In genomic region chr17:4008082-4008435, GRCh38 we compare ENCODE assay signal across 22 cellular contexts. TPM values are rescaled to one million over a fixed set of nuclear protein-coding genes. Genes with fewer than 3 reads are reported as not detected.
DNase-seq lines count a peak whose midpoint lies in the region; ATAC-seq, FAIRE-seq and TF ChIP-seq lines count a peak whose summit lies in the region.
"Had no signal": no experiment of that assay in that cellular context is flagged by ENCODE, and none has a peak within 500 bp of the region (broad histone marks: within the 10 kb centered on the region; RNA-seq: fewer than 3 reads in every experiment).

No MANE protein-coding gene starts in this region.

- no peak for TF ChIP-seq RAD21 in A549 (conservative IDR thresholded peaks at IDR 0.05 in 1 of 2, IDR thresholded peaks at IDR 0.05 in 1 of 2)

- H3K4me1 Mint-ChIP-seq in GM23338 (peaks cover 33% of the 10 kb centered on the region), natural killer cell (peaks cover 0 to 12% of the 10 kb centered on the region in 2 donors)
- peaks cover 6% of the 10 kb centered on the region for H3K4me1 Mint-ChIP-seq in activated CD4-positive, alpha-beta T cell treated with anti-CD3 and anti-CD28 coated beads for 36 hours

- CTCF ChIA-PET in A549 (lab: Yijun Ruan, JAX): interaction anchor here (0.6 to 11.9 kb wide), 13 partner anchors 9 to 273 kb away, joined by 3 to 166 read pairs (median 8); partner anchors contain the start of gene P2RX1
- CTCF ChIA-PET in activated CD4-positive, alpha-beta T cell treated with anti-CD3 and anti-CD28 coated beads for 36 hours (lab: Charles Lee): interaction anchor here (0.8 to 2.3 kb wide), 3 partner anchors 45 to 96 kb away, joined by 3 to 11 read pairs (median 3); no protein-coding TSS in a partner anchor

- no peak for TF ChIP-seq EP300 in A549 (IDR thresholded peaks at IDR 0.05)
- TF ChIP-seq EP300 in upper lobe of left lung (IDR thresholded peaks at IDR 0.05): no peak

- 0 out of 3 replicates have a peak, but pooled peaks have one; percentile 20 for TF ChIP-seq CTCF in A549 (IDR thresholded peaks at IDR 0.05)
- TF ChIP-seq CTCF in GM23338 (conservative IDR thresholded peaks at IDR 0.05; ENCODE audit: low read depth in 2 of 2): peak; percentile 55 to 69
- peak; percentile 33; the same call in 1 of the 2 replicates for TF ChIP-seq CTCF in WERI-Rb-1 (IDR thresholded peaks at IDR 0.05; ENCODE audit: low read depth, low read length)
- peak; percentile 5 for TF ChIP-seq CTCF in hepatocyte (IDR thresholded peaks at IDR 0.05; ENCODE audit: poor library complexity)
- TF ChIP-seq CTCF in natural killer cell (IDR thresholded peaks at IDR 0.05): no peak
- no peak for TF ChIP-seq CTCF in upper lobe of left lung (IDR thresholded peaks at IDR 0.05)

- peaks cover 12% of the 10 kb centered on the region for H3K36me3 Mint-ChIP-seq in GM23338 (ENCODE audit: low read depth)
- no peaks in the 10 kb centered on the region for H3K36me3 Mint-ChIP-seq in natural killer cell
- H3K36me3 Mint-ChIP-seq in activated CD4-positive, alpha-beta T cell treated with anti-CD3 and anti-CD28 coated beads for 36 hours (ENCODE audit: low read depth): peaks cover 22% of the 10 kb centered on the region

- H4K20me1 ChIP-seq in GM23338 (replicated peaks; ENCODE audit: insufficient read depth) (no peaks in the 10 kb centered on the region), hepatocyte (ENCODE audit: insufficient read depth, poor library complexity, severe bottlenecking) (no peaks in the 10 kb centered on the region)

- no peak for FAIRE-seq in A549 (lab: Jason Lieb, UNC)
- FAIRE-seq: bronchial epithelial cell, GM12892, TTC549 had no signal

- DNase-seq in A549 (ENCODE audit: low read depth in 1 of 2, low spot score in 1 of 2) (no peak), GM23338 (ENCODE audit: low spot score) (peak; percentile 41), WERI-Rb-1 (no peak), hepatocyte (ENCODE audit: low spot score) (no peak), natural killer cell (no peak), HuH-7 (ENCODE audit: low spot score) (no peak), upper lobe of left lung (no peak)
- DNase-seq in activated CD4-positive, alpha-beta T cell treated with anti-CD3 and anti-CD28 coated beads for 36 hours: no peak
- DNase-seq: ACHN; activated CD4-positive, alpha-beta T cell treated with anti-CD3 and anti-CD28 coated beads, Interleukin-2, amount 50 U/mL, for 48 hours; activated naive CD8-positive, alpha-beta T cell treated with anti-CD3 and anti-CD28 coated beads for 36 hours; activated T-cell treated with anti-CD3 and anti-CD28 coated beads, Interleukin-2, amount 50 U/mL, for 72 hours; CD8-positive, alpha-beta T cell; hypothalamus; NCI-H82; retina; stimulated activated naive CD8-positive, alpha-beta T cell treated with anti-CD3 and anti-CD28 coated beads, Interleukin-15, amount 100 ng/mL, for 72 hours had no signal

- H2AFZ ChIP-seq in GM23338 (no peak overlapping the region), hepatocyte (no peak overlapping the region)

- WGBS in A549 (ENCODE audit: missing lambda C conversion rate): 70% methylated on average over 6 of the region's 6 CpGs
- 73% methylated on average over 6 of the region's 6 CpGs for whole genome bisulfite sequencing in hepatocyte (ENCODE audit: low lambda C conversion rate, missing lambda C conversion rate)
- 62 to 67% methylated on average over 6 of the region's 6 CpGs for WGBS in upper lobe of left lung, 2 donors

- H3K9me3 Mint-ChIP-seq in GM23338 (no peaks in the 10 kb centered on the region), natural killer cell (no peaks in the 10 kb centered on the region)
- H3K9me3 Mint-ChIP-seq in activated CD4-positive, alpha-beta T cell treated with anti-CD3 and anti-CD28 coated beads for 36 hours (ENCODE audit: low read depth): no peaks in the 10 kb centered on the region
- H3K9me3 Mint-ChIP-seq: activated naive CD8-positive, alpha-beta T cell treated with anti-CD3 and anti-CD28 coated beads for 36 hours; activated T-cell treated with anti-CD3 and anti-CD28 coated beads, Interleukin-2, amount 50 U/mL, for 72 hours; CD8-positive, alpha-beta T cell; mesothelial cell of epicardium; stimulated activated naive CD8-positive, alpha-beta T cell treated with anti-CD3 and anti-CD28 coated beads, Interleukin-15, amount 100 ng/mL, for 72 hours had no signal

- peaks cover 8% of the 10 kb centered on the region; the same call in 2 of the 3 replicates for H3K4me1 ChIP-seq in A549
- peaks cover 10% of the 10 kb centered on the region for H3K4me1 ChIP-seq in GM23338 (ENCODE audit: insufficient read depth)
- H3K4me1 ChIP-seq in hepatocyte (ENCODE audit: insufficient read depth): peaks cover 14% of the 10 kb centered on the region
- H3K4me1 ChIP-seq in upper lobe of left lung: peaks cover 0 to 33% (median 21%) of the 10 kb centered on the region in 4 donors

- H3K36me3 ChIP-seq in GM23338 (ENCODE audit: insufficient read depth) (peaks cover 7% of the 10 kb centered on the region; the same call in 1 of the 2 replicates), WERI-Rb-1 (peaks cover 50% of the 10 kb centered on the region), hepatocyte (replicated peaks; ENCODE audit: insufficient read depth, low read depth) (no peaks in the 10 kb centered on the region), upper lobe of left lung (peaks cover 23 to 74% (median 58%) of the 10 kb centered on the region in 4 donors)

- no peak overlapping the region for H3K4me3 Mint-ChIP-seq in GM23338
- H3K4me3 Mint-ChIP-seq in natural killer cell: no peak overlapping the region
- no peak overlapping the region for H3K4me3 Mint-ChIP-seq in activated CD4-positive, alpha-beta T cell treated with anti-CD3 and anti-CD28 coated beads for 36 hours
- H3K4me3 Mint-ChIP-seq: activated naive CD8-positive, alpha-beta T cell treated with anti-CD3 and anti-CD28 coated beads for 36 hours; activated T-cell treated with anti-CD3 and anti-CD28 coated beads, Interleukin-2, amount 50 U/mL, for 72 hours; CD8-positive, alpha-beta T cell; mesothelial cell of epicardium; stimulated activated naive CD8-positive, alpha-beta T cell treated with anti-CD3 and anti-CD28 coated beads, Interleukin-15, amount 100 ng/mL, for 72 hours had no signal

- ATAC-seq in A549 (no peak), GM23338 (no peak), natural killer cell (no peak), upper lobe of left lung (ENCODE audit: low FRiP score in 2 of 2) (no peak)
- ATAC-seq in activated CD4-positive, alpha-beta T cell treated with anti-CD3 and anti-CD28 coated beads for 36 hours: no peak
- ATAC-seq: activated T-cell treated with anti-CD3 and anti-CD28 coated beads, Interleukin-2, amount 50 U/mL, for 72 hours; CD8-positive, alpha-beta T cell; stimulated activated naive CD8-positive, alpha-beta T cell treated with anti-CD3 and anti-CD28 coated beads, Interleukin-15, amount 100 ng/mL, for 72 hours had no signal

- no peak overlapping the region for H3K27ac Mint-ChIP-seq in GM23338
- no peak overlapping the region for H3K27ac Mint-ChIP-seq in natural killer cell
- no peak overlapping the region for H3K27ac Mint-ChIP-seq in activated CD4-positive, alpha-beta T cell treated with anti-CD3 and anti-CD28 coated beads for 36 hours
- H3K27ac Mint-ChIP-seq: activated naive CD8-positive, alpha-beta T cell treated with anti-CD3 and anti-CD28 coated beads for 36 hours; activated T-cell treated with anti-CD3 and anti-CD28 coated beads, Interleukin-2, amount 50 U/mL, for 72 hours; CD8-positive, alpha-beta T cell; mesothelial cell of epicardium had no signal

- H3K79me2 ChIP-seq in GM23338 (replicated peaks; ENCODE audit: insufficient read depth) (no peaks in the 10 kb centered on the region), hepatocyte (no peaks in the 10 kb centered on the region)

- H3F3A ChIP-seq in GM23338 (replicated peaks; ENCODE audit: low read depth): peaks cover 5% of the 10 kb centered on the region; the same call in 1 of the 2 replicates

- H3K27me3 ChIP-seq in GM23338 (ENCODE audit: insufficient read depth): no peaks in the 10 kb centered on the region
- H3K27me3 ChIP-seq in WERI-Rb-1 (ENCODE audit: insufficient read depth, low read depth, severe bottlenecking): no peaks in the 10 kb centered on the region
- H3K27me3 ChIP-seq in hepatocyte: no peaks in the 10 kb centered on the region
- no peaks in the 10 kb centered on the region for H3K27me3 ChIP-seq in upper lobe of left lung
- H3K27me3 ChIP-seq: neutrophil had no signal

- intact Hi-C loops in natural killer cell (cut with micrococcal nuclease): loop anchor here (10.0 kb wide), 1 partner anchor 273 kb away; no protein-coding TSS in a partner anchor
- intact Hi-C loops in activated CD4-positive, alpha-beta T cell treated with anti-CD3 and anti-CD28 coated beads for 36 hours (cut with DNase I, micrococcal nuclease): no loop called here

- H3K4me3 ChIP-seq in A549: no peak overlapping the region
- no peak overlapping the region for H3K4me3 ChIP-seq in GM23338
- no peak overlapping the region for H3K4me3 ChIP-seq in WERI-Rb-1 (ENCODE audit: low read depth, low read length)
- H3K4me3 ChIP-seq in hepatocyte: no peak overlapping the region
- no peak overlapping the region for H3K4me3 ChIP-seq in upper lobe of left lung

- no peaks in the 10 kb centered on the region for H3K9me3 ChIP-seq in A549
- H3K9me3 ChIP-seq in WERI-Rb-1 (ENCODE audit: severe bottlenecking): no peaks in the 10 kb centered on the region
- H3K9me3 ChIP-seq in hepatocyte (ENCODE audit: low read depth): no peaks in the 10 kb centered on the region
- no peaks in the 10 kb centered on the region for H3K9me3 ChIP-seq in upper lobe of left lung
- H3K9me3 ChIP-seq: neutrophil had no signal

- no peak overlapping the region for H3K27ac ChIP-seq in A549
- H3K27ac ChIP-seq in GM23338 (ENCODE audit: low read depth): no peak overlapping the region
- H3K27ac ChIP-seq in WERI-Rb-1: no peak overlapping the region
- no peak overlapping the region for H3K27ac ChIP-seq in hepatocyte
- H3K27ac ChIP-seq in upper lobe of left lung: peak overlapping the region in 2 of 4 donors; percentile 39 to 70
- H3K27ac ChIP-seq: neutrophil had no signal

- peaks cover 22% of the 10 kb centered on the region for H3K27me3 Mint-ChIP-seq in GM23338 (ENCODE audit: insufficient read depth, low read depth, poor library complexity)
- no peaks in the 10 kb centered on the region for H3K27me3 Mint-ChIP-seq in natural killer cell (ENCODE audit: low read depth in 2 of 2)
- H3K27me3 Mint-ChIP-seq in activated CD4-positive, alpha-beta T cell treated with anti-CD3 and anti-CD28 coated beads for 36 hours: no peaks in the 10 kb centered on the region
- H3K27me3 Mint-ChIP-seq: activated naive CD8-positive, alpha-beta T cell treated with anti-CD3 and anti-CD28 coated beads for 36 hours; stimulated activated naive CD8-positive, alpha-beta T cell treated with anti-CD3 and anti-CD28 coated beads, Interleukin-15, amount 100 ng/mL, for 72 hours had no signal

- H3K4me2 ChIP-seq in A549: no peak overlapping the region
- H3K4me2 ChIP-seq in GM23338: no peak overlapping the region
- H3K4me2 ChIP-seq in hepatocyte: no peak overlapping the region

- no peaks in the 10 kb centered on the region for H3K9me2 ChIP-seq in GM23338 (ENCODE audit: insufficient read depth)
- no peaks in the 10 kb centered on the region for H3K9me2 ChIP-seq in hepatocyte (replicated peaks; ENCODE audit: insufficient read depth)

- POLR2A ChIA-PET in A549 (lab: Yijun Ruan, JAX): no interaction called here
- POLR2A ChIA-PET in activated CD4-positive, alpha-beta T cell treated with anti-CD3 and anti-CD28 coated beads for 36 hours (lab: Charles Lee): interaction anchor here (0.7 kb wide), 1 partner anchor 178 kb away, joined by 3 read pairs; no protein-coding TSS in a partner anchor

- TF ChIP-seq POLR2A in A549 (IDR thresholded peaks at IDR 0.05; ENCODE audit: low read length) (no peak), upper lobe of left lung (IDR thresholded peaks at IDR 0.05) (no peak)

RNA-seq across cellular contexts. Expression of gene ATP2A3, which starts 43.8 kb away (rescaled TPM):
- polyA plus RNA-seq in A549 (2011; rRNA removed): 5.5 and 6.3 TPM in 2 replicates
- 4.0 and 5.4 TPM in 2 replicates for polyA plus RNA-seq in A549 (2012; cell fraction: cytosol; rRNA removed)
- polyA plus RNA-seq in A549 (2012; cell fraction: nucleus; rRNA removed): 14.8 and 16.2 TPM in 2 replicates
- 2.5 to 4.1 TPM (median 3.1 TPM) in 3 replicates for polyA plus RNA-seq in A549 (2017; fragmentation: RNase III; extraction: RNeasy Plus Mini Kit Qiagen cat#74134 plus additional on column Dnase treatment)
- 5.7 and 7.4 TPM in 2 replicates for polyA minus RNA-seq in A549 (2011; rRNA and poly(A)+ RNA removed)
- total RNA-seq in GM23338 (2014; rRNA removed; shearing (Covaris generic)): 32.6 and 35.2 TPM in 2 replicates
- 8.2 and 9.6 TPM in 2 replicates for polyA plus RNA-seq in GM23338 (2016; fragmentation: Nextera tagmentation; extraction: Ambion mirVana)
- total RNA-seq in hepatocyte: 2.4 and 4.1 TPM in 2 replicates
- polyA plus RNA-seq in hepatocyte: 2.2 and 4.5 TPM in 2 replicates
- 100 to 1,000 TPM; 326 to 397 (median 377) TPM for total RNA-seq in natural killer cell
- total RNA-seq in activated CD4-positive, alpha-beta T cell treated with anti-CD3 and anti-CD28 coated beads for 36 hours: 10 to 100 TPM; 92.6 to 98.3 TPM
- total RNA-seq in upper lobe of left lung: 10 to 100 TPM; 27.9 to 82.8 (median 41.4) TPM

Comparison
In these comparisons a context has a peak if more than half of its experiments do, and no peak if none do; other contexts are left out.
1. CTCF ChIP-seq: peak in A549 (single experiment), GM23338 (2 of 2), WERI-Rb-1 (single experiment) and hepatocyte (single experiment); none in natural killer cell (single experiment) and upper lobe of left lung (0 of 6).